6 cellular contexts compared by ENCODE assay signal in the genomic region with DNA sequence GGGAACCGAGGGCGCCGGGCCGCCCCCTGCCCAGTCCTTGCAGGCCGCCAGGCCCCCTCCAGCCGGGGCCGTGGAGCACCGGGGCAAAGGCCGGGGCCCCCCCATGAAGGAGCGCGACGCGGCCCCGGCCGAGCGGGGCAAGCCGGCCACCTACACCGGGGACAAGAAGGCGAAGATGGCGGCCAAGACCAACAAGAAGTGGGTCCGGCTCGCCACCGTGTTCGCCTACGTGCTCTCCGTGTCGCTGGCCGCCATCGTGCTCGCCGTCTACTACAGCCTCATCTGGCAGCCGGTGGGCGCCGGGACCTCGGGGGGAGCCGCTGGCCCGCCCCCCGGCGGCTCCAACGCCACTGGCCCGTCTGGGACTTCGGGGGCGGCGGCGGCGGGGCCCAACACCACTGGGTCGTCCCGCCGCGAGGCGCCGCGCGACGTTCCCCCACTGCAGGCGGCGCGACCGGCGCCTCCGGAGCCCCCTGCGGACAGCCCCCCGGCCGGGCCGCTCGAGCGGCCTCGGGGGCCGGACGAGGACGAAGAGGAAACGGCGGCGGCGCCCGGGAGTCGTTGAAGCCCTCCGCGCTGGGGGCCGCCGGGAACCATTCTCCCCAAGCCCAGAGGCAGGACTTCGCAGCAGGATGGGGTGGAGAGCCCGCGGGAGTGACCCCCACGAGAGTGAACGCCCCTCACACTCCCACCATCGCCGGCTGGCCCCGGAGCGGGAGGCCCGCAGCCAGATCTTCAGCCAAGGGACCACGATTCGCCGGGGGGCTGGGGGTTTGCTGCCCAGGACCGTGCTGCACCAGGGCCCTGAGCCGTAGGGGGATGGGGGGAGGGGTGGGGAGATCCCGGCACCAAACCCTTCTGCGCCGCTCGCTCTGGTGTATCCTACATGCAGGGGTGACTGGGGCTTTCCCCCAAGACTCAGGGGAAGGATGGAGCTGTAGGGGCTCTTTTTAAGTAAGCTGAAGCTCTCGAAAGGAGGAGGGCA. TPM values are rescaled to one million over a fixed set of nuclear protein-coding genes. Genes with fewer than 3 reads are reported as not detected.
DNase-seq lines count a peak whose midpoint lies in the region; TF ChIP-seq lines count a peak whose summit lies in the region.

No MANE protein-coding gene starts in this region.

- no peak for TF ChIP-seq CTCF in right atrium auricular region (IDR thresholded peaks at IDR 0.05)
- no peak for TF ChIP-seq CTCF in tibial nerve (IDR thresholded peaks at IDR 0.05)

- 2 to 3% methylated on average over 34 to 76 of the region's 101 CpGs for WGBS in tibial nerve, 2 donors

- H3K27me3 Mint-ChIP-seq in T-helper 1 cell treated with Interleukin-12 subunit alpha and Interleukin-12 subunit beta and Interleukin-4 antibody, amounts not matched to agents 30 μg/mL and 1 μg/mL, for 36 hours (ENCODE audit: low read depth): peaks cover 20% of the 10 kb centered on the region

- H3K9me3 ChIP-seq in right atrium auricular region (no peaks in the 10 kb centered on the region), tibial nerve (no peaks in the 10 kb centered on the region)

- DNase-seq in activated T-cell treated with anti-CD3 and anti-CD28 coated beads for 48 hours (ENCODE audit: low read depth) (peak; percentile 26), activated T-cell treated with anti-CD3 and anti-CD28 coated beads for 4 hours (no peak), right atrium auricular region (ENCODE audit: low spot score) (no peak), tibial nerve (ENCODE audit: low spot score in 2 of 2) (no peak), NCI-H1105 treated with DMSO at 0.1 percent for 48 hours (lab: John Stamatoyannopoulos, UW) (no peak)

- H3K4me1 ChIP-seq in right atrium auricular region (peaks cover 0 to 63% of the 10 kb centered on the region in 2 donors), tibial nerve (peaks cover 0 to 49% (median 30%) of the 10 kb centered on the region in 4 donors)

- H3K27ac ChIP-seq in right atrium auricular region (peak overlapping the region; percentile 90 to 93), tibial nerve (peak overlapping the region; percentile 37 to 91 (median 86))

- H3K4me1 Mint-ChIP-seq in T-helper 1 cell treated with Interleukin-12 subunit alpha and Interleukin-12 subunit beta and Interleukin-4 antibody, amounts not matched to agents 30 μg/mL and 1 μg/mL, for 36 hours (ENCODE audit: low read depth): peaks cover 34% of the 10 kb centered on the region

- no peaks in the 10 kb centered on the region for H3K9me3 Mint-ChIP-seq in T-helper 1 cell treated with Interleukin-12 subunit alpha and Interleukin-12 subunit beta and Interleukin-4 antibody, amounts not matched to agents 30 μg/mL and 1 μg/mL, for 36 hours

- H3K4me3 ChIP-seq in right atrium auricular region (peak overlapping the region; percentile 85 to 90), tibial nerve (peak overlapping the region; percentile 76 to 91 (median 86))

- H3K4me3 Mint-ChIP-seq in T-helper 1 cell treated with Interleukin-12 subunit alpha and Interleukin-12 subunit beta and Interleukin-4 antibody, amounts not matched to agents 30 μg/mL and 1 μg/mL, for 36 hours: peak overlapping the region; percentile 71

- TF ChIP-seq EP300 in tibial nerve (IDR thresholded peaks at IDR 0.05): peak in 1 of 2 donors; percentile 18

- no peak for TF ChIP-seq POLR2A in tibial nerve (IDR thresholded peaks at IDR 0.05)

- peaks cover 6% of the 10 kb centered on the region for H3K36me3 Mint-ChIP-seq in T-helper 1 cell treated with Interleukin-12 subunit alpha and Interleukin-12 subunit beta and Interleukin-4 antibody, amounts not matched to agents 30 μg/mL and 1 μg/mL, for 36 hours (ENCODE audit: low read depth)

- no peaks in the 10 kb centered on the region for H3K27me3 ChIP-seq in right atrium auricular region
- H3K27me3 ChIP-seq in tibial nerve: no peaks in the 10 kb centered on the region

- H3K27ac Mint-ChIP-seq in T-helper 1 cell treated with Interleukin-12 subunit alpha and Interleukin-12 subunit beta and Interleukin-4 antibody, amounts not matched to agents 30 μg/mL and 1 μg/mL, for 36 hours: peak overlapping the region; percentile 31

- H3K36me3 ChIP-seq in right atrium auricular region (no peaks in the 10 kb centered on the region), tibial nerve (no peaks in the 10 kb centered on the region)

RNA-seq across cellular contexts. Expression of a gene that starts 0.8 kb away (rescaled TPM):
- 10 to 100 TPM; 45.5 to 48.9 TPM for total RNA-seq in right atrium auricular region
- 10 to 100 TPM; 13.8 to 25.9 (median 20.5) TPM for total RNA-seq in tibial nerve

RNA-seq across cellular contexts. Expression of a gene that starts 16.5 kb away (rescaled TPM):
- 10 to 100 TPM; 31.8 to 32.2 TPM for total RNA-seq in right atrium auricular region
- total RNA-seq in tibial nerve: 10 to 100 TPM; 19.3 to 22.8 (median 21.2) TPM

RNA-seq across cellular contexts. Expression of a gene that starts 16.5 kb away (rescaled TPM):
- total RNA-seq in right atrium auricular region: 1 to 10 TPM; 1.9 to 8.4 TPM
- total RNA-seq in tibial nerve: 10 to 100 TPM; 14.9 to 42.3 (median 17.0) TPM

RNA-seq across cellular contexts. Expression of a gene that starts 26.6 kb away (rescaled TPM):
- total RNA-seq in right atrium auricular region (not detected), tibial nerve (not detected)

RNA-seq across cellular contexts. Expression of a gene that starts 33.8 kb away (rescaled TPM):
- total RNA-seq in right atrium auricular region: under 1 TPM; 0.11 to 0.20 TPM
- total RNA-seq in tibial nerve: under 1 TPM; under 0.01 to 0.22 (median 0.10) TPM
